Comparison of ENCODE assay signal across 25 cellular contexts in genomic region chr1:45836451-45836850, GRCh38.
"Had no signal": no experiment of that assay in that cellular context is flagged by ENCODE, and none has a peak within 500 bp of the region (broad histone marks: within the 10 kb centered on the region; RNA-seq: fewer than 3 reads in every experiment).

No MANE protein-coding gene starts in this region.

- H3K27me3 ChIP-seq: esophagus squamous epithelium, ovary, right lobe of liver, uterus had no signal

- H3K27ac ChIP-seq: epithelial cell of prostate, esophagus squamous epithelium, ovary, right lobe of liver, skin epidermis, uterus, VCaP had no signal

- H3K9me3 ChIP-seq: esophagus squamous epithelium, ovary, right lobe of liver, uterus had no signal

- H3K4me3 ChIP-seq: esophagus squamous epithelium, ovary, right lobe of liver, skin epidermis, uterus had no signal

- H3K36me3 ChIP-seq: ovary, right lobe of liver, uterus had no signal

- H3K4me1 ChIP-seq: right lobe of liver, uterus had no signal

- FAIRE-seq: bronchial epithelial cell, colon, islet of Langerhans had no signal

- DNase-seq: activated CD4-positive, alpha-beta T cell treated with anti-CD3 and anti-CD28 coated beads for 48 hours; activated CD4-positive, alpha-beta T cell treated with anti-CD3 and anti-CD28 coated beads, Interleukin-2, amount 50 U/mL, for 48 hours; activated CD8-positive, alpha-beta memory T cell treated with anti-CD3 and anti-CD28 coated beads for 24 hours; activated effector memory CD4-positive, alpha-beta T cell treated with Interleukin-2 at 50 U/mL for 16 hours; activated naive CD4-positive, alpha-beta T cell treated with Interleukin-2 at 50 U/mL for 16 hours; anterior cingulate cortex; dermis blood vessel endothelial cell; effector CD4-positive, alpha-beta T cell; esophagus squamous epithelium; foreskin melanocyte; left ventricle myocardium superior; ovary; right lobe of liver; stimulated activated CD4-positive, alpha-beta T cell treated with anti-CD3 and anti-CD28 coated beads, Interleukin-12 subunit alpha, Interleukin-12 subunit beta, amount 100 ng/mL, for 4 hours; stimulated activated CD4-positive, alpha-beta T cell treated with anti-CD3 and anti-CD28 coated beads, Interleukin-4, amount 100 ng/mL, for 1 hour; stimulated activated naive CD8-positive, alpha-beta T cell treated with anti-CD3 and anti-CD28 coated beads, Interleukin-15, amount 100 ng/mL, for 72 hours; substantia nigra; uterus had no signal

- ATAC-seq: activated CD4-positive, CD25-positive, alpha-beta regulatory T cell treated with anti-CD3 and anti-CD28 coated beads, Interleukin-2, amount 50 U/mL, for 24 hours; left ventricle myocardium superior; right lobe of liver; stimulated activated naive CD8-positive, alpha-beta T cell treated with anti-CD3 and anti-CD28 coated beads, Interleukin-15, amount 100 ng/mL, for 72 hours had no signal
